In the genomic region with DNA sequence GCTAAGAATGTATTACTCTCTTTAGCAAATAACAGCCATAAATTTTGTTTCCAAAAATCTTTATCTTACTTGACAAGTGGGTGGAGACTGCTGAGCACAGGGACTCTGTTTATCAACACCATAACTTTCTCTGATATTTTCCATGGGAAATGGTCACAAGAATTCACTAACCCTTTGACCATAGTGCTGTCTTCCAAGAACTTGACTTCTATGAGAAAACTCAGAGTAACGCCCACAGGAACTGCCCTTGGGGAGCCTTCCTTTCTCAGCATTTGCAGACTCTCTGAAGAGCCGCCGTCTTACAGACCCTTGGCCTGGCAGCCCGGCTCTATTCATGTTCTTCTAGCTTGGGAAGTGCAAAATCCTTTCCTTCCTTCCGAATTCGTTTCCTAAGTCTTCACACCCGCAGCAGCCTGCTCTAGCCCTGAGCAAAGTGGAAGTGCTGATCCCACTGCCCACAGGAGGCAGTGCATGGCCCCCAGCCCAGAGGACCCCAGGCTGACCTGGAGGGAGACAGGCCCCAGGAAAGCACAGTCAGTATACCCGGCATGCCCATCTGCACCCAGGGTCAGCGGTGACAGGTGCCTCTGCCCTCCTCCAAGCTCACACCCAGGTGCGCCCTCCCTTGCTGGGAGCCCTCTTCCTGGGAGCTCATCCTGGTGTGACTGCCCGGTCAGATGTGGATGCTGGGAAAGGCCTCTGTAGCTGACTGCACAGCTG, we compare ENCODE assay signal across 12 cellular contexts. TPM values are rescaled to one million over a fixed set of nuclear protein-coding genes. Genes with fewer than 3 reads are reported as not detected.
DNase-seq lines count a peak whose midpoint lies in the region; ATAC-seq and TF ChIP-seq lines count a peak whose summit lies in the region.
"Had no signal": no experiment of that assay in that cellular context is flagged by ENCODE, and none has a peak within 500 bp of the region (broad histone marks: within the 10 kb centered on the region; RNA-seq: fewer than 3 reads in every experiment).

No MANE protein-coding gene starts in this region.

- peak overlapping the region in 9 of 11 experiments; percentile 2 to 63 (median 44); a peak in 14 of 22 replicates for H3K9ac ChIP-seq in BLaER1 treated with 17β-estradiol and CSF1 and Interleukin-3, amounts not matched to agents 10 nM and 100 nM
- no peak overlapping the region for H3K9ac ChIP-seq in parathyroid adenoma

- no peak overlapping the region for H2AFZ ChIP-seq in parathyroid adenoma

- TF ChIP-seq POLR2A in gastroesophageal sphincter (IDR thresholded peaks at IDR 0.05), result peak in 1 of 2 donors; percentile 4

- TF ChIP-seq CTCF in gastroesophageal sphincter (IDR thresholded peaks at IDR 0.05), result no peak
- TF ChIP-seq CTCF in parathyroid adenoma (IDR thresholded peaks at IDR 0.05), result no peak

- H4K20me1 ChIP-seq in BLaER1 treated with 17β-estradiol and CSF1 and Interleukin-3, amounts not matched to agents 10 nM and 100 nM, result peaks cover 24 to 100% (median 63%) of the 10 kb centered on the region in 11 experiments; a peak in 21 of 22 replicates

- peak overlapping the region; percentile 87 to 100 (median 95) for H3K4me2 ChIP-seq in BLaER1 treated with 17β-estradiol and CSF1 and Interleukin-3, amounts not matched to agents 10 nM and 100 nM
- H3K4me2 ChIP-seq in parathyroid adenoma (ENCODE audit: low read length), result no peak overlapping the region

- peak overlapping the region in 8 of 10 experiments; percentile 1 to 29 (median 18); a peak in 9 of 20 replicates for H3K4me3 ChIP-seq in BLaER1 treated with 17β-estradiol and CSF1 and Interleukin-3, amounts not matched to agents 10 nM and 100 nM
- H3K4me3 ChIP-seq in gastroesophageal sphincter, result no peak overlapping the region
- no peak overlapping the region for H3K4me3 ChIP-seq in parathyroid adenoma (ENCODE audit: low read depth, low read length)

- no peak for TF ChIP-seq EP300 in gastroesophageal sphincter (IDR thresholded peaks at IDR 0.05)

- 13 to 31% methylated on average over 6 to 8 of the region's 11 CpGs for WGBS in gastroesophageal sphincter (ENCODE audit: low coverage in 1 of 2), 2 donors

- peaks cover 0 to 14% (median 0%) of the 10 kb centered on the region in 11 experiments; a peak in 1 of 22 replicates for H3K36me3 ChIP-seq in BLaER1 treated with 17β-estradiol and CSF1 and Interleukin-3, amounts not matched to agents 10 nM and 100 nM
- no peaks in the 10 kb centered on the region for H3K36me3 ChIP-seq in gastroesophageal sphincter
- H3K36me3 ChIP-seq in parathyroid adenoma (ENCODE audit: control insufficient read depth, insufficient read depth, low read length), result no peaks in the 10 kb centered on the region
- H3K36me3 ChIP-seq: BE2C had no signal

- no peak for ATAC-seq in gastroesophageal sphincter
- ATAC-seq in GM21619 (IDR thresholded peaks at IDR 0.05; ENCODE audit: unreplicated experiment), result no peak
- ATAC-seq: activated T-helper 17 cell treated with anti-CD3 and anti-CD28 coated beads, Interleukin-2, amount 50 U/mL, for 72 hours; Panc1 had no signal

- H3K9me3 ChIP-seq in BLaER1 treated with 17β-estradiol and CSF1 and Interleukin-3, amounts not matched to agents 10 nM and 100 nM (replicated peaks in 1 of 11), result no peaks in the 10 kb centered on the region; a peak in 1 of 22 replicates
- no peaks in the 10 kb centered on the region for H3K9me3 ChIP-seq in gastroesophageal sphincter
- no peaks in the 10 kb centered on the region for H3K9me3 ChIP-seq in parathyroid adenoma (ENCODE audit: control insufficient read depth, low read length)
- H3K9me3 ChIP-seq: BE2C had no signal

- peaks cover 24% of the 10 kb centered on the region for H3K79me2 ChIP-seq in parathyroid adenoma

- H3K27me3 ChIP-seq in BLaER1 treated with 17β-estradiol and CSF1 and Interleukin-3, amounts not matched to agents 10 nM and 100 nM, result peaks cover 0 to 45% (median 24%) of the 10 kb centered on the region in 11 experiments; a peak in 17 of 22 replicates
- H3K27me3 ChIP-seq in gastroesophageal sphincter (no peaks in the 10 kb centered on the region), parathyroid adenoma (ENCODE audit: control insufficient read depth, insufficient read depth, low read length) (no peaks in the 10 kb centered on the region)
- H3K27me3 ChIP-seq: BE2C had no signal

- DNase-seq in RPMI8226 (peak; percentile 78), NCI-H1092 (lab: John Stamatoyannopoulos, UW) (no peak), H4 (ENCODE audit: low spot score) (no peak), DMS153 (lab: John Stamatoyannopoulos, UW) (no peak)
- DNase-seq: BE2C, NCI-H2029 had no signal

- H3K27ac ChIP-seq in BLaER1 treated with 17β-estradiol and CSF1 and Interleukin-3, amounts not matched to agents 10 nM and 100 nM, result peak overlapping the region in 6 of 11 experiments; percentile 12 to 76 (median 60); a peak in 9 of 22 replicates
- peak overlapping the region in 3 of 4 donors; percentile 73 to 80 (median 76) for H3K27ac ChIP-seq in gastroesophageal sphincter
- peak overlapping the region; percentile 19 for H3K27ac ChIP-seq in parathyroid adenoma

- peaks cover 44 to 64% (median 51%) of the 10 kb centered on the region in 10 experiments for H3K4me1 ChIP-seq in BLaER1 treated with 17β-estradiol and CSF1 and Interleukin-3, amounts not matched to agents 10 nM and 100 nM
- peaks cover 8 to 91% (median 64%) of the 10 kb centered on the region in 3 donors for H3K4me1 ChIP-seq in gastroesophageal sphincter
- no peaks in the 10 kb centered on the region for H3K4me1 ChIP-seq in parathyroid adenoma
- H3K4me1 ChIP-seq: BE2C had no signal

RNA-seq across cellular contexts. Expression of gene GAS6, which starts 10.2 kb away (rescaled TPM):
- total RNA-seq in gastroesophageal sphincter, result 100 to 1,000 TPM; 132 to 392 (median 217) TPM
- total RNA-seq in H4 (2014; rRNA removed; shearing (Covaris generic)), result 5.9 and 6.4 TPM in 2 replicates

Comparison
In these comparisons a context has a peak if more than half of its experiments do, and no peak if none do; other contexts are left out.
1. H3K27ac ChIP-seq: peak in every context shown above with its lines; median percentile 76 in gastroesophageal sphincter; 60 in BLaER1 treated with 17β-estradiol and CSF1 and Interleukin-3, amounts not matched to agents 10 nM and 100 nM; 19 in parathyroid adenoma.
2. H3K4me3 ChIP-seq: peak in BLaER1 treated with 17β-estradiol and CSF1 and Interleukin-3, amounts not matched to agents 10 nM and 100 nM (8 of 10); none in gastroesophageal sphincter (0 of 2) and parathyroid adenoma (single experiment).
3. RNA of gene GAS6, which starts 10.2 kb away (total RNA-seq): 132 to 392 TPM in gastroesophageal sphincter; 5.9 to 6.4 TPM in H4; every median in the first group is over 10 times any median in the second.